In the genomic region with DNA sequence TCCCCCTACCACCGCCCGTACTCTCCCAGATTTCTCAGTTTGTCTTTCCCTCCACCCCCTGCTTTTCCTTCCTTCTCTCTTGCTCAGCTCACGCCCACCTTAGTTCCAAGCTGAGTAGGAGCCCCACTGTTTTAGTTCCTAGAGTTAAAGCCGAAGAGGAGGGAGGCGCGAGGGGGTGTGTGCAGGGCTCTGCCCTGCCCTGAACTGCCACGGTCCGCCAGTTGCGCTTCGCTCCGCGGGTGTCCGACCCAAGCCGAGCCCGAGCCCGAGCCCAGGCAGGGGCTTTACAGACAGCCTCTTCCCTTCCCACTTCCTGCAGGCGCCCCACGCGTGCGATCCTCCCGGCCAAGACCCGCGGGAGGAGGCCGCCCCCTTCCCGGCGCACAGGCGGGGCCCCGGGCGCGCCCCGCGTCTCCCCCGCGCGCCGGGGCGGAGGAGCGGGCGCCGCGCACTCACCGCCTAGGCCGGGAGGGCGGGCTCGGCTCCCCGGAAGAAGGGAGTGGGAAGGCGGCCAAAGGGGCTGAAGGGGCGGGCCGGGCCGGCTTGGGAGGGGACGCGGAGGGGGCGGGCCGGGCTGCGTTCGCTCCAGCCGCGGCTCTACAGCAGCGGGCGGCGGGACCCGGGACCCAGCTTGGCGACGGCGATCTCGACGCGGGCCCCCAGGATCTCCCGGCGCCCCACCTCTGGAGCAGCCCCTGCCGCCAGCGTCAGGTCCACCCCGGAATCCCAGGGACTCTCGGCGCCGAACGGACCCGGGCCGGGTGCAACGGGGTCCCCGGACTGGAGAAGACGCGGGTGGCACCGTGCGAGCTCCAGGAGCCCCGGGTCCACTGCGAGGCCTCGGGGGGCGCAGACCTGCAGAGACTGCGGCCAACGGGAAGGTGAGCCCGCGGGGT, we compare ENCODE assay signal across 8 cellular contexts. TPM values are rescaled to one million over a fixed set of nuclear protein-coding genes. Genes with fewer than 3 reads are reported as not detected.
DNase-seq lines count a peak whose midpoint lies in the region; ATAC-seq, FAIRE-seq and TF ChIP-seq lines count a peak whose summit lies in the region.

A gene with protein sequence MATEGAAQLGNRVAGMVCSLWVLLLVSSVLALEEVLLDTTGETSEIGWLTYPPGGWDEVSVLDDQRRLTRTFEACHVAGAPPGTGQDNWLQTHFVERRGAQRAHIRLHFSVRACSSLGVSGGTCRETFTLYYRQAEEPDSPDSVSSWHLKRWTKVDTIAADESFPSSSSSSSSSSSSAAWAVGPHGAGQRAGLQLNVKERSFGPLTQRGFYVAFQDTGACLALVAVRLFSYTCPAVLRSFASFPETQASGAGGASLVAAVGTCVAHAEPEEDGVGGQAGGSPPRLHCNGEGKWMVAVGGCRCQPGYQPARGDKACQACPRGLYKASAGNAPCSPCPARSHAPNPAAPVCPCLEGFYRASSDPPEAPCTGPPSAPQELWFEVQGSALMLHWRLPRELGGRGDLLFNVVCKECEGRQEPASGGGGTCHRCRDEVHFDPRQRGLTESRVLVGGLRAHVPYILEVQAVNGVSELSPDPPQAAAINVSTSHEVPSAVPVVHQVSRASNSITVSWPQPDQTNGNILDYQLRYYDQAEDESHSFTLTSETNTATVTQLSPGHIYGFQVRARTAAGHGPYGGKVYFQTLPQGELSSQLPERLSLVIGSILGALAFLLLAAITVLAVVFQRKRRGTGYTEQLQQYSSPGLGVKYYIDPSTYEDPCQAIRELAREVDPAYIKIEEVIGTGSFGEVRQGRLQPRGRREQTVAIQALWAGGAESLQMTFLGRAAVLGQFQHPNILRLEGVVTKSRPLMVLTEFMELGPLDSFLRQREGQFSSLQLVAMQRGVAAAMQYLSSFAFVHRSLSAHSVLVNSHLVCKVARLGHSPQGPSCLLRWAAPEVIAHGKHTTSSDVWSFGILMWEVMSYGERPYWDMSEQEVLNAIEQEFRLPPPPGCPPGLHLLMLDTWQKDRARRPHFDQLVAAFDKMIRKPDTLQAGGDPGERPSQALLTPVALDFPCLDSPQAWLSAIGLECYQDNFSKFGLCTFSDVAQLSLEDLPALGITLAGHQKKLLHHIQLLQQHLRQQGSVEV (plus strand): TSS at position 572 of the 896 bp plus-strand sequence. CDS start 8,152 bp downstream, outside the sequence.

- no peak within 1 kb of the TSS for H3K14ac ChIP-seq in H1 (ENCODE audit: insufficient read length)

- no peaks in the 10 kb centered on the region for H3K79me2 ChIP-seq in H1 (ENCODE audit: control insufficient read depth in 1 of 2, insufficient read depth in 2 of 2, low read length in 2 of 2)
- no peaks in the 10 kb centered on the region for H3K79me2 ChIP-seq in mesendoderm (ENCODE audit: control insufficient read depth, insufficient read depth, low read length)

- peaks cover 0 to 3% of the 10 kb centered on the region in 2 experiments for H4K20me1 ChIP-seq in H1 (replicated peaks in 1 of 2; ENCODE audit: control insufficient read depth in 1 of 2, insufficient read depth in 2 of 2, low read length in 2 of 2)

- H4K8ac ChIP-seq in H1 (ENCODE audit: extremely low read depth, insufficient read depth, low read length) (no peak within 1 kb of the TSS), mesendoderm (ENCODE audit: low read depth, low read length) (no peak within 1 kb of the TSS)

- H2BK5ac ChIP-seq in H1 (ENCODE audit: low read depth, low read length) (peak within 1 kb of the TSS; percentile 71; the same call in 1 of the 2 replicates), mesendoderm (ENCODE audit: low read length) (peak within 1 kb of the TSS; percentile 52)

- H4K5ac ChIP-seq in H1 (ENCODE audit: insufficient read length, low read depth, low read length) (no peak within 1 kb of the TSS), mesendoderm (ENCODE audit: low read length) (no peak within 1 kb of the TSS)

- H3K56ac ChIP-seq in H1 (replicated peaks; ENCODE audit: insufficient read length, low read depth, low read length), result no peak within 1 kb of the TSS
- peak within 1 kb of the TSS; percentile 94 for H3K56ac ChIP-seq in mesendoderm (ENCODE audit: low read length)

- H2BK15ac ChIP-seq in H1 (ENCODE audit: low read length) (peak within 1 kb of the TSS; percentile 76; the same call in 1 of the 2 replicates), mesendoderm (replicated peaks; ENCODE audit: low read depth) (no peak within 1 kb of the TSS)

- peaks cover 10% of the 10 kb centered on the region; the same call in 1 of the 2 replicates for H3K23me2 ChIP-seq in H1 (ENCODE audit: low read depth, low read length)

- H3K27ac ChIP-seq in H1 (ENCODE audit: low read depth, low read length) (no peak within 1 kb of the TSS), mesendoderm (ENCODE audit: low read depth, low read length) (peak within 1 kb of the TSS; percentile 26)

- H3K27me3 ChIP-seq in H1 (replicated peaks in 1 of 4; ENCODE audit: control insufficient read depth in 3 of 4, extremely low read depth in 1 of 4, insufficient read depth in 3 of 4, low read length in 3 of 4) (peaks cover 0 to 12% (median 6%) of the 10 kb centered on the region in 4 experiments; a peak in 4 of 7 replicates), mesendoderm (ENCODE audit: insufficient read depth, low read length, poor library complexity) (no peaks in the 10 kb centered on the region)

- peak within 1 kb of the TSS; percentile 83 to 97 (median 92) for H3K4me3 ChIP-seq in H1 (ENCODE audit: extremely low read depth in 1 of 4, insufficient read depth in 2 of 4, low read depth in 3 of 4, low read length in 4 of 4)
- H3K4me3 ChIP-seq in mesendoderm (ENCODE audit: low read length), result peak within 1 kb of the TSS; percentile 84

- H3K4ac ChIP-seq in H1 (replicated peaks; ENCODE audit: insufficient read length, low read depth, low read length) (no peak within 1 kb of the TSS), mesendoderm (ENCODE audit: low read depth, low read length) (no peak within 1 kb of the TSS)

- CTCF ChIA-PET in H1 (lab: Charles Lee; ENCODE audit: partially characterized antibody), result interaction anchor here (0.6 to 3.1 kb wide), 24 partner anchors 13 to 609 kb away, joined by 3 to 107 read pairs (median 4); no protein-coding TSS in a partner anchor

- TF ChIP-seq RAD21 in H1 (IDR thresholded peaks at IDR 0.05 in 1 of 2, conservative IDR thresholded peaks at IDR 0.05 in 1 of 2; ENCODE audit: low read depth in 2 of 2, low read length in 2 of 2), result no peak

- no peaks in the 10 kb centered on the region for H3K36me3 ChIP-seq in H1 (ENCODE audit: control insufficient read depth in 2 of 4, insufficient read depth in 4 of 4, low read length in 3 of 4)
- H3K36me3 ChIP-seq in mesendoderm (ENCODE audit: control insufficient read depth, insufficient read depth, low read length), result no peaks in the 10 kb centered on the region

- DNase-seq in NCI-H2196 treated with DMSO at 0.1 percent for 48 hours (lab: John Stamatoyannopoulos, UW; ENCODE audit: unreplicated experiment) (peak; percentile 14), H1 (ENCODE audit: low read depth in 1 of 2, low spot score in 2 of 2) (peak in 1 of 2 experiments; percentile 79), mesendoderm (peak; percentile 66), middle frontal gyrus (ENCODE audit: extremely low spot score, low spot score) (no peak)
- DNase-seq in activated CD8-positive, alpha-beta memory T cell treated with anti-CD3 and anti-CD28 coated beads for 24 hours, result peak; percentile 83
- peak; percentile 22 for DNase-seq in stimulated activated CD8-positive, alpha-beta memory T cell treated with anti-CD3 and anti-CD28 coated beads, Interleukin-15, amount 100 ng/mL, for 24 hours (ENCODE audit: low read depth)

- 1% methylated on average over 23 of the region's 93 CpGs; no CpG with 5 or more reads in 1 of the 2 experiments for WGBS in H1 (ENCODE audit: extremely low coverage in 1 of 2, insufficient coverage in 1 of 2, insufficient read length in 1 of 2, insufficient replicate concordance in 2 of 2, low coverage in 1 of 2, low lambda C conversion rate in 2 of 2, missing lambda C conversion rate in 1 of 2), 2 experiments
- no CpG with 5 or more reads among the region's 93 CpGs for WGBS in mesendoderm (ENCODE audit: extremely low coverage, insufficient coverage, low lambda C conversion rate)

- H3K79me1 ChIP-seq in H1 (ENCODE audit: low read depth, low read length), result no peaks in the 10 kb centered on the region
- H3K79me1 ChIP-seq in mesendoderm (ENCODE audit: low read length), result no peaks in the 10 kb centered on the region

- H2AK5ac ChIP-seq in H1 (ENCODE audit: low read depth, low read length) (no peak within 1 kb of the TSS), mesendoderm (ENCODE audit: low read length) (no peak within 1 kb of the TSS)

- H3K9me3 ChIP-seq in H1 (ENCODE audit: insufficient read depth in 2 of 2, low read depth in 1 of 2, low read length in 1 of 2), result no peaks in the 10 kb centered on the region

- TF ChIP-seq CTCF in H1 (IDR thresholded peaks at IDR 0.05; ENCODE audit: control extremely low read depth in 1 of 3, insufficient read depth in 1 of 3, low read depth in 1 of 3, low read length in 3 of 3), result no peak

- peak within 1 kb of the TSS; percentile 9 for H4K91ac ChIP-seq in H1 (replicated peaks; ENCODE audit: insufficient read length, low read length)

- no peak for TF ChIP-seq POLR2A in H1 (IDR thresholded peaks at IDR 0.05; ENCODE audit: control extremely low read depth in 1 of 2, low read depth in 2 of 2, low read length in 2 of 2)

- peak within 1 kb of the TSS; percentile 86 to 88 for H3K4me2 ChIP-seq in H1 (ENCODE audit: insufficient read depth in 1 of 2, low read depth in 2 of 2, low read length in 2 of 2)
- H3K4me2 ChIP-seq in mesendoderm (ENCODE audit: low read length), result peak within 1 kb of the TSS; percentile 91

- H3K18ac ChIP-seq in H1 (ENCODE audit: extremely low read depth, low read length), result peak within 1 kb of the TSS; percentile 44
- H3K18ac ChIP-seq in mesendoderm (ENCODE audit: low read length), result peak within 1 kb of the TSS; percentile 94

- H2BK20ac ChIP-seq in H1 (ENCODE audit: low read length), result peak within 1 kb of the TSS; percentile 27; the same call in 1 of the 2 replicates

- H3K9ac ChIP-seq in H1 (replicated peaks in 1 of 4; ENCODE audit: extremely low read depth in 1 of 4, low read depth in 3 of 4, low read length in 3 of 4) (peak within 1 kb of the TSS; percentile 13 to 49 (median 32); a peak in 6 of 7 replicates), mesendoderm (ENCODE audit: low read length) (peak within 1 kb of the TSS; percentile 80)

- H3K23ac ChIP-seq in H1 (ENCODE audit: insufficient read length) (no peak within 1 kb of the TSS), mesendoderm (ENCODE audit: low read length) (no peak within 1 kb of the TSS)

- no peak for TF ChIP-seq EP300 in H1 (IDR thresholded peaks at IDR 0.05; ENCODE audit: borderline replicate concordance in 1 of 2, low read depth in 2 of 2, low read length in 2 of 2)

- H2AFZ ChIP-seq in H1 (ENCODE audit: low read length), result peak within 1 kb of the TSS; percentile 49; the same call in 1 of the 2 replicates

- peaks cover 0 to 12% (median 4%) of the 10 kb centered on the region in 4 experiments; a peak in 4 of 7 replicates for H3K4me1 ChIP-seq in H1 (replicated peaks in 1 of 4; ENCODE audit: control insufficient read depth in 3 of 4, insufficient read depth in 4 of 4, low read length in 3 of 4)
- H3K4me1 ChIP-seq in mesendoderm (ENCODE audit: control insufficient read depth, low read depth, low read length), result no peaks in the 10 kb centered on the region

- no peak for FAIRE-seq in H1 (lab: Jason Lieb, UNC)

- peak within 1 kb of the TSS; percentile 39; the same call in 1 of the 2 replicates for H2BK12ac ChIP-seq in H1 (ENCODE audit: low read depth, low read length)

- ATAC-seq in GM18519 (IDR thresholded peaks at IDR 0.05; ENCODE audit: low FRiP score, unreplicated experiment), result peak; percentile 39
- peak; percentile 52 for ATAC-seq in HG02884 (IDR thresholded peaks at IDR 0.05; ENCODE audit: unreplicated experiment)

- POLR2A ChIA-PET in H1 (lab: Charles Lee; ENCODE audit: partially characterized antibody), result interaction anchor here (1.2 to 1.8 kb wide), 4 partner anchors 9 to 57 kb away, joined by 3 to 4 read pairs (median 4); no protein-coding TSS in a partner anchor

- no peak within 1 kb of the TSS for H2BK120ac ChIP-seq in H1 (replicated peaks; ENCODE audit: low read depth, low read length)
- peak within 1 kb of the TSS; percentile 52 for H2BK120ac ChIP-seq in mesendoderm (ENCODE audit: low read depth, low read length)

RNA-seq across cellular contexts. Expression of the gene that starts here (rescaled TPM):
- 19.7 TPM in 2 replicates for total RNA-seq in H1 (2021; fragmentation: NEBNext Ultra II Directional; extraction: Animal tissue kit (Norgen Biotek cat#: 25700))
- 19.7 and 27.3 TPM in 2 replicates for polyA plus RNA-seq in H1 (2011; rRNA removed)
- 19.9 TPM for polyA plus RNA-seq in H1 (2011; cell fraction: cytosol; rRNA removed)
- polyA plus RNA-seq in H1 (2011; cell fraction: nucleus; rRNA removed), result 78.8 TPM
- 9.1 to 24.6 TPM (median 19.3 TPM) in 4 replicates for polyA plus RNA-seq in H1 (2012, experiment 1 of 2)
- polyA plus RNA-seq in H1 (2012, experiment 2 of 2), result 11.1 TPM
- 12.7 TPM for polyA plus RNA-seq in H1 (2013, experiment 1 of 2)
- 13.6 TPM for polyA plus RNA-seq in H1 (2013, experiment 2 of 2)
- 10.9 and 16.7 TPM in 2 replicates for polyA minus RNA-seq in H1 (2011; rRNA and poly(A)+ RNA removed)
- 16.1 TPM for polyA minus RNA-seq in H1 (2011; cell fraction: cytosol; rRNA and poly(A)+ RNA removed)
- polyA minus RNA-seq in H1 (2011; cell fraction: nucleus; rRNA and poly(A)+ RNA removed), result 17.5 TPM
- polyA plus RNA-seq in mesendoderm (2013, experiment 1 of 2), result 5.5 TPM
- polyA plus RNA-seq in mesendoderm (2013, experiment 2 of 2), result 5.0 TPM
